1 cellular context compared by ENCODE assay signal in genomic region chr6:30044630-30045029, GRCh38.
A peak's percentile ranks its signal among the peaks of the same experiment; 100 is the strongest.
TF ChIP-seq lines count a peak whose summit lies in the region.

No MANE protein-coding gene starts in this region.

TF ChIP-seq in K562, 482 proteins besides CTCF, POLR2A, EP300 and RAD21:
- TF ChIP-seq SMARCA5 (IDR thresholded peaks at IDR 0.05) (no peak), FOSL1 (tag; conservative IDR thresholded peaks at IDR 0.05) (peak; percentile 51; the same call in 1 of the 2 replicates), ATF3 (IDR thresholded peaks at IDR 0.05) (peak; percentile 42; the same call in 1 of the 2 replicates), ATF3 (CRISPR knock-in tag; conservative IDR thresholded peaks at IDR 0.05) (no peak), CBFA2T2 (conservative IDR thresholded peaks at IDR 0.05) (0 out of 2 replicates have a peak, but pooled peaks have one; percentile 9), ZNF274 (IDR thresholded peaks at IDR 0.05; ENCODE audit: borderline replicate concordance, low read depth, low read length) (no peak), CBFA2T3 (IDR thresholded peaks at IDR 0.05) (peak; percentile 47)
